In the genomic region with DNA sequence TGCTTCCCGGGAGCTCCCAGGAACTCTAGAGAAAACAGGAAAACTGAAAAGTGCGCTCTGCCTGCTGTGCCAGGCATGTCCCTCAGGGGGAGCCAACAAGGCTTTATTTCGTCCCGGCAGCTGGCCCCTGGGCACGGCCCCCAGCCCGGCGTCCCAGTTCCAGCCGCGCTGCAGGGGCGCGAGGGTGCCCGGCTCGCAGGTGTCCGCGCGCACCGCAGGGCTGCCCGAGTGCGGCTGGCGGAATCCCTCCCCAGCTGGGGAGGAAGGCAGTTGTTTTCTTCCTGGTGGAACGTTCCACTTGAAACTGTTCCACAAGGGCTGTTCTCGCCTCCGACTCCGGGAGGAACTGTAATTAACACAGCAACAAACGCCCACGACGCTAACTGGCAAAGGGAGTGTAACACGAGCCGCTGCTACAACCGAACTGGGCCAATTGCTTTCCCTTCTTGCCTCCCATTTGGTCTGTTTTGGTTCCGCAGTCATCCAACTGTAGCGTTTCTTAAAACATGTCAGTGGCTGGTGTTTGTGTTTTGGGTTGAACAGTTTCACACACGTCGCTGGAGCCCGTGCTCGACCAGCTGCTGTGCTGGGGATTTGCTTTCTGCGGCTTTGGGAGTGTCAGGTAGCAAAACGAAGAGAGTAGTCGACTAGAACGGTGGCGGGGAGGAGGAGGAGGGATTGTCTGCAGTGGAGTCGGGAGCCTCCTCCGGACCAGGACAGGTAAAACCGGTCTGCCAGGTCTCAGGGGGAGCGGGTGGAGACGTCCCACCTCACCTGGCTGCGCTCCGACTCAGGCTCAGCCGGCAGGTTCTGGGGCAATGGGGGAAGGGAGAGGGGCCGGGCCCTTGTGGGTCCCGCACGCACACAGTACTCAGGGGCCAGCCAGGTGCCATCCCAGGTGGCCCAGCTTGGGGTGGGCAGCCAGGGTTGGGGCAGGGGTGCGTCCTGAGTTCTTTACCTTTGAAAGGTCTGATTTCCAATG, we compare ENCODE assay signal across 1 cellular context.
TF ChIP-seq lines count a peak whose summit lies in the region.

No MANE protein-coding gene starts in this region.

TF ChIP-seq in K562, 482 proteins besides CTCF, POLR2A, EP300 and RAD21 (continued from another document):
- TF ChIP-seq ZBTB40 (IDR thresholded peaks at IDR 0.05), result peak; percentile 41; the same call in 1 of the 2 replicates
- no peak for TF ChIP-seq ZBTB40 (CRISPR knock-in tag; IDR thresholded peaks at IDR 0.05)
- 0 out of 2 replicates have a peak, but pooled peaks have one; percentile 41 for TF ChIP-seq ZNF644 (tag; IDR thresholded peaks at IDR 0.05; ENCODE audit: low read depth)
- no peak for TF ChIP-seq SMAD1 (IDR thresholded peaks at IDR 0.05; ENCODE audit: low read depth, low read length, partially characterized antibody)
- TF ChIP-seq, protein P1, sequence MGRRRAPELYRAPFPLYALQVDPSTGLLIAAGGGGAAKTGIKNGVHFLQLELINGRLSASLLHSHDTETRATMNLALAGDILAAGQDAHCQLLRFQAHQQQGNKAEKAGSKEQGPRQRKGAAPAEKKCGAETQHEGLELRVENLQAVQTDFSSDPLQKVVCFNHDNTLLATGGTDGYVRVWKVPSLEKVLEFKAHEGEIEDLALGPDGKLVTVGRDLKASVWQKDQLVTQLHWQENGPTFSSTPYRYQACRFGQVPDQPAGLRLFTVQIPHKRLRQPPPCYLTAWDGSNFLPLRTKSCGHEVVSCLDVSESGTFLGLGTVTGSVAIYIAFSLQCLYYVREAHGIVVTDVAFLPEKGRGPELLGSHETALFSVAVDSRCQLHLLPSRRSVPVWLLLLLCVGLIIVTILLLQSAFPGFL (CRISPR knock-in tag; IDR thresholded peaks at IDR 0.05), result no peak
- TF ChIP-seq NR0B1 (IDR thresholded peaks at IDR 0.05; ENCODE audit: partially characterized antibody), result no peak
- no peak for TF ChIP-seq RBM15 (IDR thresholded peaks at IDR 0.05; ENCODE audit: insufficient read depth, low read length)
- no peak for TF ChIP-seq RNF2 (IDR thresholded peaks at IDR 0.05)
- TF ChIP-seq, protein P2, sequence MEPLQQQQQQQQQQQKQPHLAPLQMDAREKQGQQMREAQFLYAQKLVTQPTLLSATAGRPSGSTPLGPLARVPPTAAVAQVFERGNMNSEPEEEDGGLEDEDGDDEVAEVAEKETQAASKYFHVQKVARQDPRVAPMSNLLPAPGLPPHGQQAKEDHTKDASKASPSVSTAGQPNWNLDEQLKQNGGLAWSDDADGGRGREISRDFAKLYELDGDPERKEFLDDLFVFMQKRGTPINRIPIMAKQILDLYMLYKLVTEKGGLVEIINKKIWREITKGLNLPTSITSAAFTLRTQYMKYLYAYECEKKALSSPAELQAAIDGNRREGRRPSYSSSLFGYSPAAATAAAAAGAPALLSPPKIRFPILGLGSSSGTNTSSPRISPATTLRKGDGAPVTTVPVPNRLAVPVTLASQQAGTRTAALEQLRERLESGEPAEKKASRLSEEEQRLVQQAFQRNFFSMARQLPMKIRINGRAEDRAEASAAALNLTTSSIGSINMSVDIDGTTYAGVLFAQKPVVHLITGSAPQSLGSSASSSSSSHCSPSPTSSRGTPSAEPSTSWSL (CRISPR knock-in tag; IDR thresholded peaks at IDR 0.05; ENCODE audit: borderline replicate concordance), result peak; percentile 51; the same call in 1 of the 2 replicates
- TF ChIP-seq GABPB2 (CRISPR knock-in tag; conservative IDR thresholded peaks at IDR 0.05), result no peak
